ENCODE assay signal across 34 cellular contexts in genomic region chr2:56763683-56764082, GRCh38.
"Had no signal": no experiment of that assay in that cellular context is flagged by ENCODE, and none has a peak within 500 bp of the region (broad histone marks: within the 10 kb centered on the region; RNA-seq: fewer than 3 reads in every experiment).

No MANE protein-coding gene starts in this region.

- DNase-seq: Karpas-422, Kasumi-1, MG63, MV-4-11, NCI-H1048, NCI-H1092, NCI-H1092 treated with DMSO at 0.1 percent for 48 hours, NCI-H1105, NCI-H1105 treated with DMSO at 0.1 percent for 48 hours, NCI-H1417, NCI-H1417 treated with DMSO at 0.1 percent for 48 hours, NCI-H1436, NCI-H1436 treated with DMSO at 0.1 percent for 48 hours, NCI-H146, NCI-H1694, NCI-H1694 treated with DMSO at 0.1 percent for 48 hours, NCI-H187, NCI-H187 treated with DMSO at 0.1 percent for 48 hours, NCI-H1930, NCI-H2029, NCI-H2029 treated with DMSO at 0.1 percent for 48 hours, NCI-H2081, NCI-H2081 treated with DMSO at 0.1 percent for 48 hours, NCI-H2107, NCI-H2171, NCI-H2171 treated with DMSO at 0.1 percent for 48 hours, NCI-H2227 treated with DMSO at 0.1 percent for 48 hours, NCI-H226, NCI-H345, NCI-H446, NCI-H446 treated with DMSO at 0.1 percent for 48 hours, NCI-H510A, NCI-H510A treated with DMSO at 0.1 percent for 48 hours had no signal

- H3K4me3 ChIP-seq: MG63 had no signal

- H3K9ac ChIP-seq: KMS-11 had no signal

- H3K4me2 ChIP-seq: KMS-11 had no signal

- H3K27me3 ChIP-seq: MG63 had no signal

- H3K27ac ChIP-seq: KMS-11 had no signal

- H3K36me3 ChIP-seq: MG63 had no signal

- H3K9me3 ChIP-seq: MG63 had no signal
